Comparison of ENCODE assay signal across 1 cellular context in genomic region chr2:38748857-38749804, GRCh38.
A peak's percentile ranks its signal among the peaks of the same experiment; 100 is the strongest.
TF ChIP-seq lines count a peak whose summit lies in the region.

No MANE protein-coding gene starts in this region.

TF ChIP-seq in GM12878, 131 proteins besides CTCF, POLR2A, EP300 and RAD21 (continued from another document):
- TF ChIP-seq SPI1 (IDR thresholded peaks at IDR 0.05; ENCODE audit: borderline replicate concordance, insufficient read depth, low read depth, low read length) (peak; percentile 63; the same call in 1 of the 2 replicates), CHD2 (IDR thresholded peaks at IDR 0.05; ENCODE audit: borderline replicate concordance, low read depth, low read length) (no peak), NR2C2 (IDR thresholded peaks at IDR 0.05; ENCODE audit: borderline replicate concordance, control insufficient read depth, insufficient read length, low read depth) (no peak), ZNF207 (IDR thresholded peaks at IDR 0.05; ENCODE audit: borderline replicate concordance) (no peak), SMAD5 (IDR thresholded peaks at IDR 0.05; ENCODE audit: low read depth) (no peak), MXI1 (IDR thresholded peaks at IDR 0.05; ENCODE audit: low read depth, low read length) (no peak; the same call in 1 of the 2 replicates), SIN3A (IDR thresholded peaks at IDR 0.05; ENCODE audit: low read depth, low read length) (0 out of 2 replicates have a peak, but pooled peaks have one; percentile 23), TCF7 (IDR thresholded peaks at IDR 0.05; ENCODE audit: borderline replicate concordance) (no peak), RB1 (IDR thresholded peaks at IDR 0.05; ENCODE audit: borderline replicate concordance) (no peak), EED (IDR thresholded peaks at IDR 0.05; ENCODE audit: low read depth) (no peak), ATF3 (IDR thresholded peaks at IDR 0.05; ENCODE audit: borderline replicate concordance, extremely low read depth, low read depth, low read length) (no peak), KDM1A (IDR thresholded peaks at IDR 0.05; ENCODE audit: borderline replicate concordance) (no peak)
- TF ChIP-seq, protein P1, sequence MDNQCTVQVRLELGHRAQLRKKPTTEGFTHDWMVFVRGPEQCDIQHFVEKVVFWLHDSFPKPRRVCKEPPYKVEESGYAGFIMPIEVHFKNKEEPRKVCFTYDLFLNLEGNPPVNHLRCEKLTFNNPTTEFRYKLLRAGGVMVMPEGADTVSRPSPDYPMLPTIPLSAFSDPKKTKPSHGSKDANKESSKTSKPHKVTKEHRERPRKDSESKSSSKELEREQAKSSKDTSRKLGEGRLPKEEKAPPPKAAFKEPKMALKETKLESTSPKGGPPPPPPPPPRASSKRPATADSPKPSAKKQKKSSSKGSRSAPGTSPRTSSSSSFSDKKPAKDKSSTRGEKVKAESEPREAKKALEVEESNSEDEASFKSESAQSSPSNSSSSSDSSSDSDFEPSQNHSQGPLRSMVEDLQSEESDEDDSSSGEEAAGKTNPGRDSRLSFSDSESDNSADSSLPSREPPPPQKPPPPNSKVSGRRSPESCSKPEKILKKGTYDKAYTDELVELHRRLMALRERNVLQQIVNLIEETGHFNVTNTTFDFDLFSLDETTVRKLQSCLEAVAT (IDR thresholded peaks at IDR 0.05) = 0 out of 2 replicates have a peak, but pooled peaks have one; percentile 9
- TF ChIP-seq, protein P2, sequence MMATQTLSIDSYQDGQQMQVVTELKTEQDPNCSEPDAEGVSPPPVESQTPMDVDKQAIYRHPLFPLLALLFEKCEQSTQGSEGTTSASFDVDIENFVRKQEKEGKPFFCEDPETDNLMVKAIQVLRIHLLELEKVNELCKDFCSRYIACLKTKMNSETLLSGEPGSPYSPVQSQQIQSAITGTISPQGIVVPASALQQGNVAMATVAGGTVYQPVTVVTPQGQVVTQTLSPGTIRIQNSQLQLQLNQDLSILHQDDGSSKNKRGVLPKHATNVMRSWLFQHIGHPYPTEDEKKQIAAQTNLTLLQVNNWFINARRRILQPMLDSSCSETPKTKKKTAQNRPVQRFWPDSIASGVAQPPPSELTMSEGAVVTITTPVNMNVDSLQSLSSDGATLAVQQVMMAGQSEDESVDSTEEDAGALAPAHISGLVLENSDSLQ (IDR thresholded peaks at IDR 0.05) = peak; percentile 89
